Comparison of ENCODE assay signal across 1 cellular context in genomic region chr6:34236423-34237315, GRCh38.
TF ChIP-seq lines count a peak whose summit lies in the region.

A gene with protein sequence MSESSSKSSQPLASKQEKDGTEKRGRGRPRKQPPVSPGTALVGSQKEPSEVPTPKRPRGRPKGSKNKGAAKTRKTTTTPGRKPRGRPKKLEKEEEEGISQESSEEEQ (plus strand): TSS chr6:34236873. CDS start chr6:34240781, 3,908 bp downstream.

TF ChIP-seq in HepG2, 621 proteins besides CTCF, POLR2A, EP300 and RAD21 (continued from another document):
- TF ChIP-seq, protein P1, sequence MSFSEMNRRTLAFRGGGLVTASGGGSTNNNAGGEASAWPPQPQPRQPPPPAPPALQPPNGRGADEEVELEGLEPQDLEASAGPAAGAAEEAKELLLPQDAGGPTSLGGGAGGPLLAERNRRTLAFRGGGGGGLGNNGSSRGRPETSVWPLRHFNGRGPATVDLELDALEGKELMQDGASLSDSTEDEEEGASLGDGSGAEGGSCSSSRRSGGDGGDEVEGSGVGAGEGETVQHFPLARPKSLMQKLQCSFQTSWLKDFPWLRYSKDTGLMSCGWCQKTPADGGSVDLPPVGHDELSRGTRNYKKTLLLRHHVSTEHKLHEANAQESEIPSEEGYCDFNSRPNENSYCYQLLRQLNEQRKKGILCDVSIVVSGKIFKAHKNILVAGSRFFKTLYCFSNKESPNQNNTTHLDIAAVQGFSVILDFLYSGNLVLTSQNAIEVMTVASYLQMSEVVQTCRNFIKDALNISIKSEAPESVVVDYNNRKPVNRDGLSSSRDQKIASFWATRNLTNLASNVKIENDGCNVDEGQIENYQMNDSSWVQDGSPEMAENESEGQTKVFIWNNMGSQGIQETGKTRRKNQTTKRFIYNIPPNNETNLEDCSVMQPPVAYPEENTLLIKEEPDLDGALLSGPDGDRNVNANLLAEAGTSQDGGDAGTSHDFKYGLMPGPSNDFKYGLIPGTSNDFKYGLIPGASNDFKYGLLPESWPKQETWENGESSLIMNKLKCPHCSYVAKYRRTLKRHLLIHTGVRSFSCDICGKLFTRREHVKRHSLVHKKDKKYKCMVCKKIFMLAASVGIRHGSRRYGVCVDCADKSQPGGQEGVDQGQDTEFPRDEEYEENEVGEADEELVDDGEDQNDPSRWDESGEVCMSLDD (CRISPR knock-in tag; IDR thresholded peaks at IDR 0.05; ENCODE audit: borderline replicate concordance): peak; percentile 72; the same call in 1 of the 2 replicates
- TF ChIP-seq FIP1L1 (IDR thresholded peaks at IDR 0.05; ENCODE audit: borderline replicate concordance, insufficient read depth, low read depth, low read length) (no peak), ZNF619 (CRISPR knock-in tag; IDR thresholded peaks at IDR 0.05) (no peak), ZFP91 (CRISPR knock-in tag; IDR thresholded peaks at IDR 0.05; ENCODE audit: borderline replicate concordance) (peak; percentile 87), IKZF1 (IDR thresholded peaks at IDR 0.05) (no peak)
